ENCODE assay signal across 9 cellular contexts in the genomic region with DNA sequence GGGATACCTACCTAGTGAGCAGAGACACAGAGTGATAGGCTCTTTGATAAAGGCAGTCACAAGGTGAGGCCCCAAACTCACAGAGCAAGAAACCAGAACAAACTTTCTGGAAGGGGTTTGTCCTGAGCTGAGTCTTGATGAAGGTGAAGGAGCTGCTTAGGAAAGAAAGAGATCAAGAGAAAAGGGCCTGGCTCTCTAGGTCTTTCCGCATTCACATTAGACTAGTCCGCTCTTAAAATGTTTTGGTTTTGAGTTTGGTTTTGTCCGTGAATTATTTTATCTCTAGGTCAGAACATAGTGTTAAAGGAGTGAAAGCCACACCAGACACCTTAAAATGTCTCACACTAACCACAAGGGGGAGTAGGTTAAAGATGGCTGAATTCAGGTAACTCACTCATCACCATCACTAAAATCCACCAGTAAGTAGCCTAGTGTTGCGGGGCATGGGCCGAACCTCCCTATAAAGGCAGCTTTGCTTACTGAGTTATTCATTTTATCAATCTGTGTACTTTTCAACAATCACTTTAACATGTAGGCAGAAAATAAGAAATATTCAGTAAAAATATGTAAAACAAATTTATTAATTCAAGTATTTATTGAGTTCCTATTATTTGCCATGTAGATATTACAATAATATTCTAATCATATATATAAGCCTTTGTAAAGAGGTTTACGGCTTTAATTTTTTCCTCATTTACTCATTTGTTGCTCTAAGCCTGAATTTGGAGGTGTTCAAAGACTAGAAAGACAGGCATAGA.
DNase-seq lines count a peak whose midpoint lies in the region; ATAC-seq and TF ChIP-seq lines count a peak whose summit lies in the region.
"Had no signal": no experiment of that assay in that cellular context is flagged by ENCODE, and none has a peak within 500 bp of the region (broad histone marks: within the 10 kb centered on the region; RNA-seq: fewer than 3 reads in every experiment).

No MANE protein-coding gene starts in this region.

- no peaks in the 10 kb centered on the region for H3K27me3 ChIP-seq in BJ (ENCODE audit: control insufficient read depth, insufficient read depth, low read length)
- H3K27me3 ChIP-seq in thoracic aorta (replicated peaks; ENCODE audit: insufficient read depth) = no peaks in the 10 kb centered on the region

- POLR2A ChIA-PET in BJ (lab: Charles Lee) = no interaction called here

- CTCF ChIA-PET in BJ (lab: Yijun Ruan, JAX) = interaction anchor here (0.6 to 2.0 kb wide), 4 partner anchors 11 to 69 kb away, joined by 3 to 5 read pairs (median 3); no protein-coding TSS in a partner anchor

- H3K9me3 ChIP-seq in thoracic aorta = no peaks in the 10 kb centered on the region

- peaks cover 15% of the 10 kb centered on the region for H3K27me3 Mint-ChIP-seq in activated T-helper 17 cell treated with anti-CD3 and anti-CD28 coated beads, Interleukin-2, amount 50 U/mL, for 72 hours
- H3K27me3 Mint-ChIP-seq in immature natural killer cell (ENCODE audit: low read depth in 3 of 3) = peaks cover 0 to 5% (median 5%) of the 10 kb centered on the region in 3 donors

- in situ Hi-C loops in GM13976 (cut with MboI; ENCODE audit: low sequenced_read_pairs, unreplicated experiment) = no loop called here

- ATAC-seq in HG02885 (IDR thresholded peaks at IDR 0.05; ENCODE audit: poor library complexity, unreplicated experiment) = peak; percentile 78
- peak; percentile 56 for ATAC-seq in activated T-helper 17 cell treated with anti-CD3 and anti-CD28 coated beads, Interleukin-2, amount 50 U/mL, for 72 hours (replicated peaks)
- ATAC-seq in thoracic aorta (ENCODE audit: insufficient number of reproducible peaks, low FRiP score, low read depth) = no peak

- H3K4me1 ChIP-seq in thoracic aorta (ENCODE audit: control insufficient read depth in 1 of 2, low read depth in 2 of 2) = no peaks in the 10 kb centered on the region

- no peak for DNase-seq in BJ (ENCODE audit: low read depth)
- peak; percentile 38 for DNase-seq in GM13976 (ENCODE audit: low spot score)
- peak; percentile 59 for DNase-seq in NCI-H2171 treated with DMSO at 0.1 percent for 48 hours (lab: John Stamatoyannopoulos, UW)
- DNase-seq in immature natural killer cell = peak; percentile 12 to 30 (median 16)
- DNase-seq in thoracic aorta (ENCODE audit: low spot score) = no peak
- DNase-seq in HK-2 (ENCODE audit: unreplicated experiment) = no peak

- no peak overlapping the region for H3K27ac Mint-ChIP-seq in activated T-helper 17 cell treated with anti-CD3 and anti-CD28 coated beads, Interleukin-2, amount 50 U/mL, for 72 hours
- H3K27ac Mint-ChIP-seq in immature natural killer cell = no peak overlapping the region

- H3K9me3 Mint-ChIP-seq in activated T-helper 17 cell treated with anti-CD3 and anti-CD28 coated beads, Interleukin-2, amount 50 U/mL, for 72 hours = no peaks in the 10 kb centered on the region
- H3K9me3 Mint-ChIP-seq in immature natural killer cell = peaks cover 0 to 1% (median 0%) of the 10 kb centered on the region in 6 donors

- H3K36me3 Mint-ChIP-seq in activated T-helper 17 cell treated with anti-CD3 and anti-CD28 coated beads, Interleukin-2, amount 50 U/mL, for 72 hours (ENCODE audit: low read depth) = no peaks in the 10 kb centered on the region
- H3K36me3 Mint-ChIP-seq in immature natural killer cell = no peaks in the 10 kb centered on the region

- H3K4me3 Mint-ChIP-seq in activated T-helper 17 cell treated with anti-CD3 and anti-CD28 coated beads, Interleukin-2, amount 50 U/mL, for 72 hours = no peak overlapping the region
- H3K4me3 Mint-ChIP-seq in immature natural killer cell = no peak overlapping the region

- H3K36me3 ChIP-seq in BJ (ENCODE audit: control insufficient read depth, insufficient read depth, low read length) = no peaks in the 10 kb centered on the region
- no peaks in the 10 kb centered on the region for H3K36me3 ChIP-seq in thoracic aorta

- TF ChIP-seq CTCF in BJ (IDR thresholded peaks at IDR 0.05; ENCODE audit: insufficient read depth, low read depth, low read length) = peak; percentile 46
- TF ChIP-seq CTCF in GM13976 (IDR thresholded peaks at IDR 0.05; ENCODE audit: borderline replicate concordance, control extremely low read depth, extremely low read depth, insufficient read depth, missing control alignments) = peak; percentile 24
- peak; percentile 60 for TF ChIP-seq CTCF in thoracic aorta (IDR thresholded peaks at IDR 0.05)

- no peak overlapping the region for H3K27ac ChIP-seq in thoracic aorta
- H3K27ac ChIP-seq: SK-N-MC had no signal

- H3K4me3 ChIP-seq in BJ (ENCODE audit: low read depth, low read length) = no peak overlapping the region
- H3K4me3 ChIP-seq in thoracic aorta = no peak overlapping the region
- H3K4me3 ChIP-seq: SK-N-MC had no signal

- H3K4me1 Mint-ChIP-seq in activated T-helper 17 cell treated with anti-CD3 and anti-CD28 coated beads, Interleukin-2, amount 50 U/mL, for 72 hours = no peaks in the 10 kb centered on the region
- no peaks in the 10 kb centered on the region for H3K4me1 Mint-ChIP-seq in immature natural killer cell

Comparison
In these comparisons a context has a peak if more than half of its experiments do, and no peak if none do; other contexts are left out.
1. DNase-seq: peak in GM13976 (single experiment), NCI-H2171 treated with DMSO at 0.1 percent for 48 hours (single experiment) and immature natural killer cell (3 of 3); none in BJ (single experiment), thoracic aorta (single experiment) and HK-2 (single experiment).
2. Peak in every context shown above with its lines, with median percentiles within 50 percentile points of each other: CTCF ChIP-seq.